22 cellular contexts compared by ENCODE assay signal in genomic region chr22:40939202-40939601, GRCh38. TPM values are rescaled to one million over a fixed set of nuclear protein-coding genes. Genes with fewer than 3 reads are reported as not detected.
A peak's percentile ranks its signal among the peaks of the same experiment; 100 is the strongest.
DNase-seq lines count a peak whose midpoint lies in the region; ATAC-seq and TF ChIP-seq lines count a peak whose summit lies in the region.
"Had no signal": no experiment of that assay in that cellular context is flagged by ENCODE, and none has a peak within 500 bp of the region (broad histone marks: within the 10 kb centered on the region; RNA-seq: fewer than 3 reads in every experiment).

No MANE protein-coding gene starts in this region.

- POLR2A ChIA-PET in activated B cell treated with CpG ODN at 0.5 μM for 24 hours (lab: Charles Lee) = interaction anchor here (1.4 to 3.1 kb wide), 2 partner anchors 10 to 13 kb away, joined by 3 to 21 read pairs; partner anchors contain the start of gene RBX1

- no peak for TF ChIP-seq CTCF in GM12865 (IDR thresholded peaks at IDR 0.05; ENCODE audit: insufficient read depth, low read depth, low read length, missing control alignments)
- TF ChIP-seq CTCF in activated B cell treated with CpG ODN at 0.5 μM for 24 hours (IDR thresholded peaks at IDR 0.05) = no peak

- peaks cover 9% of the 10 kb centered on the region for H3K4me1 Mint-ChIP-seq in activated T-cell treated with anti-CD3 and anti-CD28 coated beads, Interleukin-2, amount 50 U/mL, for 24 hours (ENCODE audit: low read depth)
- H3K4me1 Mint-ChIP-seq in activated B cell treated with CpG ODN at 0.5 μM for 24 hours = peaks cover 40% of the 10 kb centered on the region
- peaks cover 38% of the 10 kb centered on the region for H3K4me1 Mint-ChIP-seq in stimulated activated memory B cell treated with anti-CD40 and anti-IgM and Interleukin-4, amounts not matched to agents 10 μg/mL and 1 μg/mL and 100 μg/mL, for 72 hours

- intact Hi-C loops in activated B cell treated with CpG ODN at 0.5 μM for 24 hours (cut with micrococcal nuclease) = no loop called here

- CTCF ChIA-PET in activated B cell treated with CpG ODN at 0.5 μM for 24 hours (lab: Charles Lee) = interaction anchor here (0.6 to 1.4 kb wide), 2 partner anchors 16 to 1878 kb away, joined by 3 to 5 read pairs; no protein-coding TSS in a partner anchor

- H3K27ac Mint-ChIP-seq in activated T-cell treated with anti-CD3 and anti-CD28 coated beads, Interleukin-2, amount 50 U/mL, for 24 hours = peak overlapping the region; percentile 32
- H3K27ac Mint-ChIP-seq in activated B cell treated with CpG ODN at 0.5 μM for 24 hours = peak overlapping the region; percentile 16
- peak overlapping the region; percentile 41 for H3K27ac Mint-ChIP-seq in stimulated activated memory B cell treated with anti-CD40 and anti-IgM and Interleukin-4, amounts not matched to agents 10 μg/mL and 1 μg/mL and 100 μg/mL, for 72 hours
- H3K27ac Mint-ChIP-seq: CD4-positive, alpha-beta T cell; HFFc6 had no signal

- H3K36me3 Mint-ChIP-seq in activated T-cell treated with anti-CD3 and anti-CD28 coated beads, Interleukin-2, amount 50 U/mL, for 24 hours (ENCODE audit: low read depth) = peaks cover 4% of the 10 kb centered on the region
- H3K36me3 Mint-ChIP-seq in activated B cell treated with CpG ODN at 0.5 μM for 24 hours (ENCODE audit: low read depth) = peaks cover 1% of the 10 kb centered on the region
- H3K36me3 Mint-ChIP-seq in stimulated activated memory B cell treated with anti-CD40 and anti-IgM and Interleukin-4, amounts not matched to agents 10 μg/mL and 1 μg/mL and 100 μg/mL, for 72 hours = no peaks in the 10 kb centered on the region

- H3K9me3 Mint-ChIP-seq in activated T-cell treated with anti-CD3 and anti-CD28 coated beads, Interleukin-2, amount 50 U/mL, for 24 hours = no peaks in the 10 kb centered on the region
- H3K9me3 Mint-ChIP-seq in activated B cell treated with CpG ODN at 0.5 μM for 24 hours = no peaks in the 10 kb centered on the region
- H3K9me3 Mint-ChIP-seq in stimulated activated memory B cell treated with anti-CD40 and anti-IgM and Interleukin-4, amounts not matched to agents 10 μg/mL and 1 μg/mL and 100 μg/mL, for 72 hours = no peaks in the 10 kb centered on the region
- H3K9me3 Mint-ChIP-seq: CD4-positive, alpha-beta T cell; HFFc6 had no signal

- no peak overlapping the region for H3K4me3 ChIP-seq in GM12865 (ENCODE audit: low read depth, low read length)
- H3K4me3 ChIP-seq: A549 had no signal

- H3K27me3 Mint-ChIP-seq in activated T-cell treated with anti-CD3 and anti-CD28 coated beads, Interleukin-2, amount 50 U/mL, for 24 hours = no peaks in the 10 kb centered on the region
- H3K27me3 Mint-ChIP-seq in activated B cell treated with CpG ODN at 0.5 μM for 24 hours = no peaks in the 10 kb centered on the region
- H3K27me3 Mint-ChIP-seq in stimulated activated memory B cell treated with anti-CD40 and anti-IgM and Interleukin-4, amounts not matched to agents 10 μg/mL and 1 μg/mL and 100 μg/mL, for 72 hours = no peaks in the 10 kb centered on the region
- H3K27me3 Mint-ChIP-seq: CD4-positive, alpha-beta T cell had no signal

- no peak for DNase-seq in activated T-cell treated with anti-CD3 and anti-CD28 coated beads, Interleukin-2, amount 50 U/mL, for 24 hours
- DNase-seq in activated T-cell treated with anti-CD3 and anti-CD28 coated beads, Interleukin-2, amount 50 U/mL, for 1 hour = no peak
- peak; percentile 3 for DNase-seq in GM12865 (ENCODE audit: low read depth)
- no peak for DNase-seq in activated B cell treated with CpG ODN at 0.5 μM for 24 hours
- no peak for DNase-seq in NCI-H2196 treated with DMSO at 0.1 percent for 48 hours (lab: John Stamatoyannopoulos, UW; ENCODE audit: unreplicated experiment)
- DNase-seq: CD4-positive, alpha-beta T cell; DMS153; GF-D8; HFFc6; KBM-7; MV-4-11; NCI-H1417; NCI-H187; NCI-H2107; NCI-H2227 treated with DMSO at 0.1 percent for 48 hours; NCI-H524; NCI-H82; SHP77 treated with DMSO at 0.1 percent for 48 hours had no signal

- ATAC-seq in activated B cell treated with CpG ODN at 0.5 μM for 24 hours (ENCODE audit: low read depth) (peak; percentile 9), HG02610 (IDR thresholded peaks at IDR 0.05; ENCODE audit: unreplicated experiment) (no peak)
- ATAC-seq in stimulated activated memory B cell treated with anti-CD40 and anti-IgM and Interleukin-4, amounts not matched to agents 10 μg/mL and 1 μg/mL and 100 μg/mL, for 72 hours = no peak
- ATAC-seq: A549, HepG2 had no signal

- no peak overlapping the region for H3K4me3 Mint-ChIP-seq in activated T-cell treated with anti-CD3 and anti-CD28 coated beads, Interleukin-2, amount 50 U/mL, for 24 hours
- H3K4me3 Mint-ChIP-seq in activated B cell treated with CpG ODN at 0.5 μM for 24 hours = peak overlapping the region; percentile 13
- H3K4me3 Mint-ChIP-seq in stimulated activated memory B cell treated with anti-CD40 and anti-IgM and Interleukin-4, amounts not matched to agents 10 μg/mL and 1 μg/mL and 100 μg/mL, for 72 hours = no peak overlapping the region
- H3K4me3 Mint-ChIP-seq: CD4-positive, alpha-beta T cell; HFFc6 had no signal

RNA-seq across cellular contexts. Expression of gene RBX1, which starts 12.0 kb away (rescaled TPM):
- 78.6 and 78.9 TPM in 2 replicates for total RNA-seq in activated B cell treated with CpG ODN at 0.5 μM for 24 hours
